ENCODE assay signal across 20 cellular contexts in genomic region chr13:97214921-97215320, GRCh38. TPM values are rescaled to one million over a fixed set of nuclear protein-coding genes. Genes with fewer than 3 reads are reported as not detected.
A peak's percentile ranks its signal among the peaks of the same experiment; 100 is the strongest.
DNase-seq lines count a peak whose midpoint lies in the region; ATAC-seq and TF ChIP-seq lines count a peak whose summit lies in the region.
"Had no signal": no experiment of that assay in that cellular context is flagged by ENCODE, and none has a peak within 500 bp of the region (broad histone marks: within the 10 kb centered on the region; RNA-seq: fewer than 3 reads in every experiment).

No MANE protein-coding gene starts in this region.

- H3K4me3 Mint-ChIP-seq in activated CD8-positive, alpha-beta T cell treated with anti-CD3 and anti-CD28 coated beads, Interleukin-2, amount 10 ng/mL, durations not matched to agents 7 days and 5 days: no peak overlapping the region
- no peak overlapping the region for H3K4me3 Mint-ChIP-seq in activated CD8-positive, alpha-beta T cell treated with anti-CD3 and anti-CD28 coated beads for 36 hours
- H3K4me3 Mint-ChIP-seq: stimulated activated effector memory CD8-positive, alpha-beta T cell treated with anti-CD3 and anti-CD28 coated beads, Interleukin-12 subunit alpha, Interleukin-12 subunit beta, amount 100 ng/mL, for 72 hours had no signal

- POLR2A ChIA-PET in activated CD8-positive, alpha-beta T cell treated with anti-CD3 and anti-CD28 coated beads, Interleukin-2, amount 10 ng/mL, durations not matched to agents 7 days and 5 days (lab: Charles Lee): interaction anchor here (0.6 kb wide), 1 partner anchor 38 kb away, joined by 3 read pairs; no protein-coding TSS in a partner anchor
- POLR2A ChIA-PET in activated CD8-positive, alpha-beta T cell treated with anti-CD3 and anti-CD28 coated beads for 36 hours (lab: Charles Lee): interaction anchor here (0.6 kb wide), 1 partner anchor 8 kb away, joined by 3 read pairs; no protein-coding TSS in a partner anchor

- H3K27ac Mint-ChIP-seq in activated CD8-positive, alpha-beta T cell treated with anti-CD3 and anti-CD28 coated beads, Interleukin-2, amount 10 ng/mL, durations not matched to agents 7 days and 5 days: no peak overlapping the region
- no peak overlapping the region for H3K27ac Mint-ChIP-seq in activated CD8-positive, alpha-beta T cell treated with anti-CD3 and anti-CD28 coated beads for 36 hours
- H3K27ac Mint-ChIP-seq: stimulated activated effector memory CD8-positive, alpha-beta T cell treated with anti-CD3 and anti-CD28 coated beads, Interleukin-12 subunit alpha, Interleukin-12 subunit beta, amount 100 ng/mL, for 72 hours had no signal

- no peaks in the 10 kb centered on the region for H3K27me3 ChIP-seq in upper lobe of right lung
- H3K27me3 ChIP-seq: left lung, tibial nerve had no signal

- no peak for TF ChIP-seq CTCF in activated CD8-positive, alpha-beta T cell treated with anti-CD3 and anti-CD28 coated beads for 36 hours (IDR thresholded peaks at IDR 0.05)
- no peak for TF ChIP-seq CTCF in upper lobe of right lung (IDR thresholded peaks at IDR 0.05)

- no peaks in the 10 kb centered on the region for H3K36me3 ChIP-seq in upper lobe of right lung
- H3K36me3 ChIP-seq: left lung, tibial nerve had no signal

- DNase-seq in activated CD8-positive, alpha-beta T cell treated with anti-CD3 and anti-CD28 coated beads, Interleukin-2, amount 10 ng/mL, durations not matched to agents 7 days and 5 days: no peak
- no peak for DNase-seq in activated CD8-positive, alpha-beta T cell treated with anti-CD3 and anti-CD28 coated beads for 36 hours
- no peak for DNase-seq in upper lobe of right lung
- DNase-seq in sciatic nerve (ENCODE audit: low spot score): no peak
- no peak for DNase-seq in DMS53 (lab: John Stamatoyannopoulos, UW)
- DNase-seq: activated CD4-positive, alpha-beta T cell treated with anti-CD3 and anti-CD28 coated beads for 4 hours; amniotic stem cell; cerebellar nuclear complex; foreskin fibroblast; H7; left lung; NCI-H146; small intestine; T1000 had no signal

- peaks cover 1% of the 10 kb centered on the region for H3K4me1 ChIP-seq in upper lobe of right lung
- H3K4me1 ChIP-seq: A549 had no signal

- peak; percentile 12 for ATAC-seq in activated CD8-positive, alpha-beta T cell treated with anti-CD3 and anti-CD28 coated beads, Interleukin-2, amount 10 ng/mL, durations not matched to agents 7 days and 5 days
- ATAC-seq in activated CD8-positive, alpha-beta T cell treated with anti-CD3 and anti-CD28 coated beads for 36 hours: no peak
- ATAC-seq in GM19463 (IDR thresholded peaks at IDR 0.05; ENCODE audit: unreplicated experiment): peak; percentile 6
- ATAC-seq in HG03460 (IDR thresholded peaks at IDR 0.05; ENCODE audit: unreplicated experiment): peak; percentile 4
- peak; percentile 15 for ATAC-seq in upper lobe of right lung
- no peak for ATAC-seq in sciatic nerve
- ATAC-seq in HG03039 (IDR thresholded peaks at IDR 0.05; ENCODE audit: unreplicated experiment): no peak
- ATAC-seq: A549, left lung had no signal

- H3K27me3 Mint-ChIP-seq in activated CD8-positive, alpha-beta T cell treated with anti-CD3 and anti-CD28 coated beads, Interleukin-2, amount 10 ng/mL, durations not matched to agents 7 days and 5 days (ENCODE audit: low read depth): no peaks in the 10 kb centered on the region
- H3K27me3 Mint-ChIP-seq in activated CD8-positive, alpha-beta T cell treated with anti-CD3 and anti-CD28 coated beads for 36 hours: no peaks in the 10 kb centered on the region

- H3K27ac ChIP-seq in upper lobe of right lung: no peak overlapping the region
- H3K27ac ChIP-seq: A549, left lung, tibial nerve had no signal

- intact Hi-C loops in activated CD8-positive, alpha-beta T cell treated with anti-CD3 and anti-CD28 coated beads for 36 hours (cut with micrococcal nuclease): no loop called here
- intact Hi-C loops in upper lobe of right lung (cut with DNase I): loop anchor here (10.0 kb wide), 1 partner anchor 110 kb away; no protein-coding TSS in a partner anchor
- intact Hi-C loops in sciatic nerve (cut with DNase I): no loop called here

- no peak overlapping the region for H3K4me3 ChIP-seq in upper lobe of right lung
- H3K4me3 ChIP-seq: A549, left lung, tibial nerve had no signal

- no peaks in the 10 kb centered on the region for H3K9me3 Mint-ChIP-seq in activated CD8-positive, alpha-beta T cell treated with anti-CD3 and anti-CD28 coated beads, Interleukin-2, amount 10 ng/mL, durations not matched to agents 7 days and 5 days (ENCODE audit: insufficient read depth)
- no peaks in the 10 kb centered on the region for H3K9me3 Mint-ChIP-seq in activated CD8-positive, alpha-beta T cell treated with anti-CD3 and anti-CD28 coated beads for 36 hours
- H3K9me3 Mint-ChIP-seq: stimulated activated effector memory CD8-positive, alpha-beta T cell treated with anti-CD3 and anti-CD28 coated beads, Interleukin-12 subunit alpha, Interleukin-12 subunit beta, amount 100 ng/mL, for 72 hours had no signal

- no peaks in the 10 kb centered on the region for H3K36me3 Mint-ChIP-seq in activated CD8-positive, alpha-beta T cell treated with anti-CD3 and anti-CD28 coated beads, Interleukin-2, amount 10 ng/mL, durations not matched to agents 7 days and 5 days (ENCODE audit: low read depth)
- no peaks in the 10 kb centered on the region for H3K36me3 Mint-ChIP-seq in activated CD8-positive, alpha-beta T cell treated with anti-CD3 and anti-CD28 coated beads for 36 hours (ENCODE audit: low read depth)
- H3K36me3 Mint-ChIP-seq: stimulated activated effector memory CD8-positive, alpha-beta T cell treated with anti-CD3 and anti-CD28 coated beads, Interleukin-12 subunit alpha, Interleukin-12 subunit beta, amount 100 ng/mL, for 72 hours had no signal

- no peaks in the 10 kb centered on the region for H3K9me3 ChIP-seq in upper lobe of right lung
- H3K9me3 ChIP-seq: A549, left lung, tibial nerve had no signal

- CTCF ChIA-PET in activated CD8-positive, alpha-beta T cell treated with anti-CD3 and anti-CD28 coated beads, Interleukin-2, amount 10 ng/mL, durations not matched to agents 7 days and 5 days (lab: Charles Lee): interaction anchor here (0.6 to 1.9 kb wide), 5 partner anchors 9 to 120 kb away, joined by 3 to 15 read pairs (median 5); no protein-coding TSS in a partner anchor
- CTCF ChIA-PET in activated CD8-positive, alpha-beta T cell treated with anti-CD3 and anti-CD28 coated beads for 36 hours (lab: Charles Lee): interaction anchor here (1.1 to 2.1 kb wide), 3 partner anchors 105 to 144 kb away, joined by 3 to 12 read pairs (median 4); no protein-coding TSS in a partner anchor

- H3K4me1 Mint-ChIP-seq in activated CD8-positive, alpha-beta T cell treated with anti-CD3 and anti-CD28 coated beads, Interleukin-2, amount 10 ng/mL, durations not matched to agents 7 days and 5 days (ENCODE audit: low read depth): peaks cover 43% of the 10 kb centered on the region
- H3K4me1 Mint-ChIP-seq in activated CD8-positive, alpha-beta T cell treated with anti-CD3 and anti-CD28 coated beads for 36 hours (ENCODE audit: low read depth): peaks cover 36% of the 10 kb centered on the region

RNA-seq across cellular contexts. Expression of gene MBNL2, which starts 7.2 kb away (rescaled TPM):
- total RNA-seq in activated CD8-positive, alpha-beta T cell treated with anti-CD3 and anti-CD28 coated beads, Interleukin-2, amount 10 ng/mL, durations not matched to agents 7 days and 5 days: 10 to 100 TPM; 11.6 to 12.3 TPM
- total RNA-seq in activated CD8-positive, alpha-beta T cell treated with anti-CD3 and anti-CD28 coated beads for 36 hours: 10 to 100 TPM; 15.8 to 16.1 TPM
- 60.6 TPM for total RNA-seq in upper lobe of right lung
- total RNA-seq in sciatic nerve: 102 TPM

Comparison
In these comparisons a context has a peak if more than half of its experiments do, and no peak if none do; other contexts are left out.
1. ATAC-seq: peak in activated CD8-positive, alpha-beta T cell treated with anti-CD3 and anti-CD28 coated beads, Interleukin-2, amount 10 ng/mL, durations not matched to agents 7 days and 5 days (single experiment), GM19463 (single experiment), HG03460 (single experiment) and upper lobe of right lung (single experiment); none in activated CD8-positive, alpha-beta T cell treated with anti-CD3 and anti-CD28 coated beads for 36 hours (single experiment), sciatic nerve (single experiment) and HG03039 (single experiment).